Comparison of ENCODE assay signal across 1 cellular context in the genomic region with DNA sequence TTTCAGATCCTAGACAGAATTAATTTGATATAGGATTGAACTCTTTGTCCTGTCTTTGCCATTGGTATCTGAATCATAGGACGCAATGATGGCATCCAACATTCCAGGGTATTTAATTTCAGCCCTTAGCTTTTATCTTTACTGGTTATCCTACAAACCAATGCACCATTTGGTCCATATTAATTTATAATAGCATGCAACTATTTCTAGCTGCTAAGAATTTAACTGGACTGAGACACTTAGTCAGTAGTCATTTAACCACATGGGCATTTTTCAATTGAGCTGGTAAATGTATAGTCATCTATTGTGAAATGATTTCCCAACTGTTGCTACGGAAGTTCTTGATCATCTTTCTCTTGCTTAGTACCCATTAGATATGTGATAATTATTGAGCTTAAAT.
TF ChIP-seq lines count a peak whose summit lies in the region.

No MANE protein-coding gene starts in this region.

TF ChIP-seq in K562, 482 proteins besides CTCF, POLR2A, EP300 and RAD21 (continued from another document):
- TF ChIP-seq, protein P1, sequence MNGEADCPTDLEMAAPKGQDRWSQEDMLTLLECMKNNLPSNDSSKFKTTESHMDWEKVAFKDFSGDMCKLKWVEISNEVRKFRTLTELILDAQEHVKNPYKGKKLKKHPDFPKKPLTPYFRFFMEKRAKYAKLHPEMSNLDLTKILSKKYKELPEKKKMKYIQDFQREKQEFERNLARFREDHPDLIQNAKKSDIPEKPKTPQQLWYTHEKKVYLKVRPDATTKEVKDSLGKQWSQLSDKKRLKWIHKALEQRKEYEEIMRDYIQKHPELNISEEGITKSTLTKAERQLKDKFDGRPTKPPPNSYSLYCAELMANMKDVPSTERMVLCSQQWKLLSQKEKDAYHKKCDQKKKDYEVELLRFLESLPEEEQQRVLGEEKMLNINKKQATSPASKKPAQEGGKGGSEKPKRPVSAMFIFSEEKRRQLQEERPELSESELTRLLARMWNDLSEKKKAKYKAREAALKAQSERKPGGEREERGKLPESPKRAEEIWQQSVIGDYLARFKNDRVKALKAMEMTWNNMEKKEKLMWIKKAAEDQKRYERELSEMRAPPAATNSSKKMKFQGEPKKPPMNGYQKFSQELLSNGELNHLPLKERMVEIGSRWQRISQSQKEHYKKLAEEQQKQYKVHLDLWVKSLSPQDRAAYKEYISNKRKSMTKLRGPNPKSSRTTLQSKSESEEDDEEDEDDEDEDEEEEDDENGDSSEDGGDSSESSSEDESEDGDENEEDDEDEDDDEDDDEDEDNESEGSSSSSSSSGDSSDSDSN (IDR thresholded peaks at IDR 0.05; ENCODE audit: borderline replicate concordance in 1 of 2, low read depth in 2 of 2, low read length in 2 of 2), result no peak
